In the genomic region with DNA sequence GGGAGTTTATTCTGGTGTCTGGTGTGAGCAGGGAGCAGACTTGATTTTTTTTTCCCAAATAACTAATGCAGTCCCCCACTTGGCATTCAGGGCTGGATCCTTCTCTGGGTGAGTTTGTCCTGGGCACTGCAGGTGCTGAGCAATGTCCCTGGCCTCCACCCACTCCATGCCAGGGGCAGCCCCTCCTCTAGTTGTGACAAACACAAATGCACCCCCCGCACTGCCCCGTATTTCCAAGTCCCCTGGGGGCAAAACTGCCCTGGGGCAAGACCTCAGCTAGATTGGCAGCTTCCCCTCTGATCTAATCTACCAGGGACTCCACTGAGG, we compare ENCODE assay signal across 9 cellular contexts. TPM values are rescaled to one million over a fixed set of nuclear protein-coding genes. Genes with fewer than 3 reads are reported as not detected.
A peak's percentile ranks its signal among the peaks of the same experiment; 100 is the strongest.
DNase-seq lines count a peak whose midpoint lies in the region; ATAC-seq and TF ChIP-seq lines count a peak whose summit lies in the region.
"Had no signal": no experiment of that assay in that cellular context is flagged by ENCODE, and none has a peak within 500 bp of the region (broad histone marks: within the 10 kb centered on the region; RNA-seq: fewer than 3 reads in every experiment).

No MANE protein-coding gene starts in this region.

- peak overlapping the region; percentile 74 for H3K27ac ChIP-seq in CD4-positive, CD25-positive, alpha-beta regulatory T cell (ENCODE audit: insufficient read depth, low read length, poor library complexity, severe bottlenecking)
- H3K27ac ChIP-seq in ascending aorta, result peak overlapping the region; percentile 48 to 67
- H3K27ac ChIP-seq: parathyroid adenoma had no signal

- no peak for DNase-seq in CD4-positive, CD25-positive, alpha-beta regulatory T cell
- DNase-seq in HFFc6, result no peak
- no peak for DNase-seq in ascending aorta (ENCODE audit: low spot score in 2 of 2)
- no peak for DNase-seq in neural crest cell (ENCODE audit: low read depth, low spot score)
- DNase-seq in HuH-7.5 (ENCODE audit: low spot score), result no peak
- no peak for DNase-seq in RKO (ENCODE audit: low spot score)
- DNase-seq in NK-92 (lab: John Stamatoyannopoulos, UW; ENCODE audit: unreplicated experiment), result no peak

- peak overlapping the region; percentile 89 to 93 (median 93) for H3K27ac Mint-ChIP-seq in CD4-positive, CD25-positive, alpha-beta regulatory T cell
- H3K27ac Mint-ChIP-seq in HFFc6, result peak overlapping the region; percentile 46
- H3K27ac Mint-ChIP-seq in neural crest cell (ENCODE audit: unreplicated experiment), result peak overlapping the region; percentile 19

- peaks cover 88% of the 10 kb centered on the region for H3K4me1 ChIP-seq in CD4-positive, CD25-positive, alpha-beta regulatory T cell (ENCODE audit: control insufficient read depth, insufficient read depth, low read length, poor library complexity, severe bottlenecking)
- peaks cover 7 to 22% of the 10 kb centered on the region in 2 donors for H3K4me1 ChIP-seq in ascending aorta
- H3K4me1 ChIP-seq: parathyroid adenoma had no signal

- peaks cover 16 to 86% (median 58%) of the 10 kb centered on the region in 4 donors for H3K4me1 Mint-ChIP-seq in CD4-positive, CD25-positive, alpha-beta regulatory T cell
- H3K4me1 Mint-ChIP-seq in HFFc6 (ENCODE audit: low read depth) (peaks cover 39% of the 10 kb centered on the region), neural crest cell (peaks cover 26% of the 10 kb centered on the region)

- peaks cover 10% of the 10 kb centered on the region for H3K36me3 Mint-ChIP-seq in CD4-positive, CD25-positive, alpha-beta regulatory T cell
- H3K36me3 Mint-ChIP-seq in HFFc6 (ENCODE audit: low read depth) (peaks cover 11% of the 10 kb centered on the region), neural crest cell (ENCODE audit: low read depth) (no peaks in the 10 kb centered on the region)

- ATAC-seq in CD4-positive, CD25-positive, alpha-beta regulatory T cell (ENCODE audit: low read depth in 2 of 2), result no peak
- no peak for ATAC-seq in HG03520 (IDR thresholded peaks at IDR 0.05; ENCODE audit: unreplicated experiment)

- peaks cover 0 to 2% (median 0%) of the 10 kb centered on the region in 7 donors for H3K9me3 Mint-ChIP-seq in CD4-positive, CD25-positive, alpha-beta regulatory T cell
- H3K9me3 Mint-ChIP-seq in HFFc6, result no peaks in the 10 kb centered on the region
- H3K9me3 Mint-ChIP-seq in neural crest cell, result no peaks in the 10 kb centered on the region

- peaks cover 11% of the 10 kb centered on the region for H3K27me3 Mint-ChIP-seq in CD4-positive, CD25-positive, alpha-beta regulatory T cell
- peaks cover 8% of the 10 kb centered on the region; the same call in 1 of the 2 replicates for H3K27me3 Mint-ChIP-seq in HFFc6 (ENCODE audit: insufficient read depth)
- H3K27me3 Mint-ChIP-seq in neural crest cell (ENCODE audit: low read depth), result peaks cover 2% of the 10 kb centered on the region

- H3K9me3 ChIP-seq in CD4-positive, CD25-positive, alpha-beta regulatory T cell (ENCODE audit: control insufficient read depth in 2 of 2, low read length in 2 of 2), result no peaks in the 10 kb centered on the region
- H3K9me3 ChIP-seq in ascending aorta, result no peaks in the 10 kb centered on the region

- peak overlapping the region; percentile 50 for H3K4me3 ChIP-seq in CD4-positive, CD25-positive, alpha-beta regulatory T cell (ENCODE audit: low read depth, low read length)
- peak overlapping the region in 1 of 2 donors; percentile 3 for H3K4me3 ChIP-seq in ascending aorta

- TF ChIP-seq CTCF in HFFc6 (IDR thresholded peaks at IDR 0.05), result no peak
- TF ChIP-seq CTCF in ascending aorta (IDR thresholded peaks at IDR 0.05), result no peak
- TF ChIP-seq CTCF in neural crest cell (conservative IDR thresholded peaks at IDR 0.05), result no peak

- intact Hi-C loops in ascending aorta (cut with DNase I), result no loop called here

- H3K36me3 ChIP-seq in CD4-positive, CD25-positive, alpha-beta regulatory T cell (ENCODE audit: control insufficient read depth, insufficient read depth, low read length), result peaks cover 6% of the 10 kb centered on the region
- peaks cover 0 to 4% of the 10 kb centered on the region in 2 donors for H3K36me3 ChIP-seq in ascending aorta

- peak overlapping the region; percentile 38 to 95 (median 76) for H3K4me3 Mint-ChIP-seq in CD4-positive, CD25-positive, alpha-beta regulatory T cell
- H3K4me3 Mint-ChIP-seq in HFFc6 (no peak overlapping the region), neural crest cell (no peak overlapping the region)

- no peaks in the 10 kb centered on the region for H3K27me3 ChIP-seq in CD4-positive, CD25-positive, alpha-beta regulatory T cell (ENCODE audit: control insufficient read depth, insufficient read depth, low read length)
- H3K27me3 ChIP-seq in ascending aorta, result no peaks in the 10 kb centered on the region

RNA-seq across cellular contexts. Expression of gene MOB3A, which starts 6.4 kb away (rescaled TPM):
- 131 TPM for total RNA-seq in CD4-positive, CD25-positive, alpha-beta regulatory T cell
- polyA plus RNA-seq in CD4-positive, CD25-positive, alpha-beta regulatory T cell, result 10 to 100 TPM; 73.6 to 91.1 (median 88.0) TPM
- 10 to 100 TPM; 47.1 to 52.6 (median 51.2) TPM for total RNA-seq in HFFc6 (2021; fragmentation: NEBNext Ultra II Directional; extraction: Animal tissue kit (Norgen Biotek cat#: 25700))
- total RNA-seq in ascending aorta (44.4 TPM), neural crest cell (40.0 and 42.1 TPM in 2 replicates)

RNA-seq across cellular contexts. Expression of gene IZUMO4, which starts 7.0 kb away (rescaled TPM):
- total RNA-seq in CD4-positive, CD25-positive, alpha-beta regulatory T cell, result 16.5 TPM
- under 1 TPM; 0.47 to 0.82 (median 0.70) TPM for polyA plus RNA-seq in CD4-positive, CD25-positive, alpha-beta regulatory T cell
- 1 to 10 TPM in 5 of 6 experiments, under 1 TPM in 1; 0.68 to 1.9 (median 1.5) TPM for total RNA-seq in HFFc6 (2021; fragmentation: NEBNext Ultra II Directional; extraction: Animal tissue kit (Norgen Biotek cat#: 25700))
- total RNA-seq in ascending aorta, result not detected
- 5.5 and 5.6 TPM in 2 replicates for total RNA-seq in neural crest cell

RNA-seq across cellular contexts. Expression of gene MKNK2, which starts 38.6 kb away (rescaled TPM):
- 340 TPM for total RNA-seq in CD4-positive, CD25-positive, alpha-beta regulatory T cell
- 10 to 100 TPM; 28.7 to 38.2 (median 32.0) TPM for polyA plus RNA-seq in CD4-positive, CD25-positive, alpha-beta regulatory T cell
- total RNA-seq in HFFc6 (2021; fragmentation: NEBNext Ultra II Directional; extraction: Animal tissue kit (Norgen Biotek cat#: 25700)), result 10 to 100 TPM; 61.5 to 82.9 (median 65.2) TPM
- 228 TPM for total RNA-seq in ascending aorta
- total RNA-seq in neural crest cell, result 115 and 123 TPM in 2 replicates

Comparison
In these comparisons a context has a peak if more than half of its experiments do, and no peak if none do; other contexts are left out.
1. H3K27ac Mint-ChIP-seq: peak in every context shown above with its lines; median percentile 93 in CD4-positive, CD25-positive, alpha-beta regulatory T cell; 46 in HFFc6; 19 in neural crest cell.
2. H3K4me3 Mint-ChIP-seq: peak in CD4-positive, CD25-positive, alpha-beta regulatory T cell (4 of 4); none in HFFc6 (single experiment) and neural crest cell (single experiment).